In genomic region chr10:69976795-69977546, GRCh38 we compare ENCODE assay signal across 18 cellular contexts.
DNase-seq lines count a peak whose midpoint lies in the region; ATAC-seq, FAIRE-seq and TF ChIP-seq lines count a peak whose summit lies in the region.
"Had no signal": no experiment of that assay in that cellular context is flagged by ENCODE, and none has a peak within 500 bp of the region (broad histone marks: within the 10 kb centered on the region; RNA-seq: fewer than 3 reads in every experiment).

No MANE protein-coding gene starts in this region.

- dilution Hi-C loops in endothelial cell of umbilical vein (cut with MboI; ENCODE audit: extremely low pct_ligation_motif_present, low sequenced_read_pairs) = no loop called here

- peak overlapping the region; percentile 16 to 62 (median 47); a peak in 20 of 22 replicates for H3K4me2 ChIP-seq in BLaER1 treated with 17β-estradiol and CSF1 and Interleukin-3, amounts not matched to agents 10 nM and 100 nM
- no peak overlapping the region for H3K4me2 ChIP-seq in HCT116 (ENCODE audit: low read length)
- H3K4me2 ChIP-seq in endothelial cell of umbilical vein (ENCODE audit: insufficient read depth, low read length) = no peak overlapping the region

- DNase-seq in HCT116 (ENCODE audit: low read depth, low spot score) (no peak), NCI-H226 (peak; percentile 73), endothelial cell of umbilical vein (ENCODE audit: low read depth, low spot score) (no peak), T-helper 9 cell (no peak)
- DNase-seq in stimulated activated CD4-positive, alpha-beta T cell treated with anti-CD3 and anti-CD28 coated beads, Interleukin-1b, Interleukin-23, amount 100 ng/mL, for 48 hours = no peak
- DNase-seq: ACHN; Calu3; CD4-positive, alpha-beta memory T cell; DMS53; Karpas-422; NCI-H1417; NCI-H187 treated with DMSO at 0.1 percent for 48 hours; NCI-H446; NCI-H748 treated with DMSO at 0.1 percent for 48 hours; SJCRH30 had no signal

- RAD21 ChIA-PET in HCT116 (lab: Charles Lee; ENCODE audit: low non-redundant PET in 1 of 2, low total read pairs in 2 of 2, uncharacterized antibody in 2 of 2, unreplicated experiment in 2 of 2) = no interaction called here

- ATAC-seq in HCT116 (no peak), HG03442 (IDR thresholded peaks at IDR 0.05; ENCODE audit: unreplicated experiment) (no peak)
- ATAC-seq: GM12878 had no signal

- peaks cover 6 to 9% (median 7%) of the 10 kb centered on the region in 10 experiments for H3K4me1 ChIP-seq in BLaER1 treated with 17β-estradiol and CSF1 and Interleukin-3, amounts not matched to agents 10 nM and 100 nM
- peaks cover 0 to 4% of the 10 kb centered on the region in 2 experiments; a peak in 1 of 4 replicates for H3K4me1 ChIP-seq in HCT116 (ENCODE audit: control insufficient read depth in 1 of 2, insufficient read depth in 2 of 2, low read length in 2 of 2)
- no peaks in the 10 kb centered on the region for H3K4me1 ChIP-seq in endothelial cell of umbilical vein (ENCODE audit: control insufficient read depth, extremely low read depth, insufficient read depth, low read length)
- H3K4me1 ChIP-seq: SJCRH30 had no signal

- TF ChIP-seq CTCF in HCT116 (IDR thresholded peaks at IDR 0.05 in 2 of 3, conservative IDR thresholded peaks at IDR 0.05 in 1 of 3; ENCODE audit: borderline replicate concordance in 1 of 3, insufficient read depth in 1 of 3, low read depth in 2 of 3, low read length in 2 of 3) (no peak), endothelial cell of umbilical vein (IDR thresholded peaks at IDR 0.05; ENCODE audit: extremely low read depth in 1 of 2, insufficient read depth in 1 of 2, low read depth in 1 of 2, low read length in 2 of 2) (no peak)

- no peaks in the 10 kb centered on the region for H3K9me2 ChIP-seq in HCT116 (ENCODE audit: insufficient read depth)

- no peak for TF ChIP-seq RAD21 in HCT116 (IDR thresholded peaks at IDR 0.05; ENCODE audit: low read depth)

- H3K27ac ChIP-seq in BLaER1 treated with 17β-estradiol and CSF1 and Interleukin-3, amounts not matched to agents 10 nM and 100 nM = no peak overlapping the region
- H3K27ac ChIP-seq in HCT116 (ENCODE audit: low read depth, low read length) = no peak overlapping the region
- H3K27ac ChIP-seq in endothelial cell of umbilical vein (ENCODE audit: insufficient read depth, low read depth, low read length) = no peak overlapping the region
- H3K27ac ChIP-seq: SJCRH30 had no signal

- POLR2A ChIA-PET in HCT116 (lab: Charles Lee) = no interaction called here
- POLR2A ChIA-PET in endothelial cell of umbilical vein (lab: Charles Lee) = no interaction called here

- no peaks in the 10 kb centered on the region for H3K27me3 ChIP-seq in BLaER1 treated with 17β-estradiol and CSF1 and Interleukin-3, amounts not matched to agents 10 nM and 100 nM
- H3K27me3 ChIP-seq in HCT116 (ENCODE audit: insufficient read depth, low read length) = no peaks in the 10 kb centered on the region
- peaks cover 27 to 65% of the 10 kb centered on the region in 2 experiments for H3K27me3 ChIP-seq in endothelial cell of umbilical vein (ENCODE audit: control insufficient read depth in 2 of 2, insufficient read depth in 2 of 2, low read length in 2 of 2)
- H3K27me3 ChIP-seq: SJCRH30 had no signal

- H4K20me1 ChIP-seq in BLaER1 treated with 17β-estradiol and CSF1 and Interleukin-3, amounts not matched to agents 10 nM and 100 nM = no peaks in the 10 kb centered on the region
- H4K20me1 ChIP-seq in HCT116 (ENCODE audit: insufficient read depth) (no peaks in the 10 kb centered on the region), endothelial cell of umbilical vein (replicated peaks; ENCODE audit: control insufficient read depth, extremely low read depth, insufficient read depth, low read length) (no peaks in the 10 kb centered on the region)

- no peak overlapping the region; a peak in 1 of 20 replicates for H3K4me3 ChIP-seq in BLaER1 treated with 17β-estradiol and CSF1 and Interleukin-3, amounts not matched to agents 10 nM and 100 nM
- no peak overlapping the region for H3K4me3 ChIP-seq in HCT116 (replicated peaks in 1 of 2; ENCODE audit: low read depth in 1 of 2, low read length in 2 of 2)
- no peak overlapping the region for H3K4me3 ChIP-seq in endothelial cell of umbilical vein (replicated peaks in 1 of 3; ENCODE audit: insufficient read depth in 1 of 3, low read depth in 1 of 3, low read length in 3 of 3)
- H3K4me3 ChIP-seq: GM12878, SJCRH30 had no signal

- H3K36me3 ChIP-seq in BLaER1 treated with 17β-estradiol and CSF1 and Interleukin-3, amounts not matched to agents 10 nM and 100 nM = peaks cover 0 to 6% (median 0%) of the 10 kb centered on the region in 11 experiments; a peak in 1 of 22 replicates
- H3K36me3 ChIP-seq in HCT116 (ENCODE audit: control insufficient read depth in 1 of 2, insufficient read depth in 2 of 2, low read length in 2 of 2) (no peaks in the 10 kb centered on the region), endothelial cell of umbilical vein (ENCODE audit: control insufficient read depth in 2 of 2, extremely low read depth in 1 of 2, insufficient read depth in 2 of 2, low read length in 2 of 2) (no peaks in the 10 kb centered on the region)
- H3K36me3 ChIP-seq: SJCRH30 had no signal

- peak overlapping the region; percentile 11 for H2AFZ ChIP-seq in HCT116 (ENCODE audit: low read depth, low read length, poor library complexity, severe bottlenecking)
- H2AFZ ChIP-seq in endothelial cell of umbilical vein (ENCODE audit: low read depth, low read length) = no peak overlapping the region

- H3K9me1 ChIP-seq in endothelial cell of umbilical vein (replicated peaks; ENCODE audit: control insufficient read depth, extremely low read depth, insufficient read depth, low read length) = no peaks in the 10 kb centered on the region

- CTCF ChIA-PET in HCT116 (lab: Charles Lee) (interaction anchor here (0.6 kb wide), 1 partner anchor 139 kb away, joined by 3 read pairs; no protein-coding TSS in a partner anchor), endothelial cell of umbilical vein (lab: Charles Lee) (interaction anchor here (0.6 to 5.5 kb wide), 3 partner anchors 13 to 401 kb away, joined by 3 to 29 read pairs (median 3); no protein-coding TSS in a partner anchor)

- H3K9ac ChIP-seq in BLaER1 treated with 17β-estradiol and CSF1 and Interleukin-3, amounts not matched to agents 10 nM and 100 nM = no peak overlapping the region
- H3K9ac ChIP-seq in HCT116 (ENCODE audit: low read length) = no peak overlapping the region
- no peak overlapping the region for H3K9ac ChIP-seq in endothelial cell of umbilical vein (replicated peaks; ENCODE audit: extremely low read depth, insufficient read depth, low read length)

- intact Hi-C loops in HCT116 (cut with micrococcal nuclease) = no loop called here
- intact Hi-C loops in endothelial cell of umbilical vein (cut with micrococcal nuclease) = no loop called here

- H3K79me2 ChIP-seq in HCT116 (ENCODE audit: insufficient read depth, low read length) (no peaks in the 10 kb centered on the region), endothelial cell of umbilical vein (ENCODE audit: control insufficient read depth, insufficient read depth, low read length) (no peaks in the 10 kb centered on the region)

- BruUV-seq in HCT116 (replicated peaks; lab: Mats Ljungman, UMichigan) (no TSS peak), endothelial cell of umbilical vein (replicated peaks; lab: Mats Ljungman, UMichigan) (no TSS peak)

- peak; percentile 42 for FAIRE-seq in endothelial cell of umbilical vein (lab: Jason Lieb, UNC)
- FAIRE-seq: GM12878 had no signal

- peaks cover 36 to 51% (median 39%) of the 10 kb centered on the region in 11 experiments for H3K9me3 ChIP-seq in BLaER1 treated with 17β-estradiol and CSF1 and Interleukin-3, amounts not matched to agents 10 nM and 100 nM (replicated peaks in 1 of 11)
- no peaks in the 10 kb centered on the region; a peak in 1 of 4 replicates for H3K9me3 ChIP-seq in HCT116 (ENCODE audit: control insufficient read depth in 1 of 2, insufficient read depth in 1 of 2, low read depth in 1 of 2, low read length in 2 of 2)
- H3K9me3 ChIP-seq in endothelial cell of umbilical vein (replicated peaks; ENCODE audit: control insufficient read depth, insufficient read depth, low read length) = no peaks in the 10 kb centered on the region
- H3K9me3 ChIP-seq: SJCRH30 had no signal

- TF ChIP-seq POLR2A in HCT116 (IDR thresholded peaks at IDR 0.05; ENCODE audit: borderline replicate concordance, extremely low read depth, insufficient read depth, insufficient read length) = no peak
- no peak for TF ChIP-seq POLR2A in endothelial cell of umbilical vein (IDR thresholded peaks at IDR 0.05; ENCODE audit: low read depth, low read length)

TF ChIP-seq in HCT116, 20 proteins besides CTCF, POLR2A, EP300 and RAD21 (continues in another document):
- no peak for TF ChIP-seq CBX3 (IDR thresholded peaks at IDR 0.05; ENCODE audit: low read depth)
- TF ChIP-seq EZH2phosphoT487 (IDR thresholded peaks at IDR 0.05; ENCODE audit: borderline replicate concordance) = no peak
- no peak for TF ChIP-seq EGR1 (IDR thresholded peaks at IDR 0.05; ENCODE audit: low read depth)
- no peak for TF ChIP-seq SRF (IDR thresholded peaks at IDR 0.05; ENCODE audit: low read depth)
- TF ChIP-seq, protein P1, sequence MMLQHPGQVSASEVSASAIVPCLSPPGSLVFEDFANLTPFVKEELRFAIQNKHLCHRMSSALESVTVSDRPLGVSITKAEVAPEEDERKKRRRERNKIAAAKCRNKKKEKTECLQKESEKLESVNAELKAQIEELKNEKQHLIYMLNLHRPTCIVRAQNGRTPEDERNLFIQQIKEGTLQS (IDR thresholded peaks at IDR 0.05) = no peak

TF ChIP-seq in endothelial cell of umbilical vein, 7 proteins besides CTCF, POLR2A, EP300 and RAD21:
- TF ChIP-seq MYC (IDR thresholded peaks at IDR 0.05; ENCODE audit: low read depth, low read length) (no peak), POLR2AphosphoS5 (IDR thresholded peaks at IDR 0.05; ENCODE audit: insufficient read depth, low read depth, low read length) (no peak), FOS (IDR thresholded peaks at IDR 0.05; ENCODE audit: borderline replicate concordance, insufficient read depth, low read length) (no peak), MAX (IDR thresholded peaks at IDR 0.05; ENCODE audit: insufficient read depth, insufficient read length) (no peak), GATA2 (IDR thresholded peaks at IDR 0.05; ENCODE audit: insufficient read depth, insufficient read length, low read depth, low read length) (no peak), JUN (IDR thresholded peaks at IDR 0.05; ENCODE audit: borderline replicate concordance, insufficient read depth, insufficient read length, low read depth) (no peak), EZH2 (IDR thresholded peaks at IDR 0.05; ENCODE audit: borderline replicate concordance, low read depth, low read length, severe bottlenecking) (no peak)

Comparison
In these comparisons a context has a peak if more than half of its experiments do, and no peak if none do; other contexts are left out.
1. H3K4me2 ChIP-seq: peak in BLaER1 treated with 17β-estradiol and CSF1 and Interleukin-3, amounts not matched to agents 10 nM and 100 nM (11 of 11); none in HCT116 (single experiment) and endothelial cell of umbilical vein (single experiment).